ENCODE assay signal across 29 cellular contexts in the genomic region with DNA sequence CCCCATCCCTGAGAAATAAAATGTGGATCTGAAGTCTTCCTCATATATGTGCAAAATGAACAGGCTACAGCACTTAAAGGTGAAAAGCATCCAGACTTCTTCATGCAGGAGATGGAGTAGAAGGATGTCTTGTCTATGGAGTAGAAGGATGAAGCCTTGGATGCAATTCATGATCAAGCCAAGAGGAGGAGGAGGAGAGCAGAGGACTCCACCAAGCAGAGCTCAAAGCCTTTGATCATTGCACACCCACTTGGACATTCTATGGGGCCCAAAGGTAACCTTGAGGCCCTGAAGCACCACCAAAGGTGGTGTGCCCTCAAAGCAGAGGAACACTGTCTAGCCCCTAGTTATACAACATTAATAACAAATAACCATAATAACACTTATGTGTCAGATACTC. TPM values are rescaled to one million over a fixed set of nuclear protein-coding genes. Genes with fewer than 3 reads are reported as not detected.
"Had no signal": no experiment of that assay in that cellular context is flagged by ENCODE, and none has a peak within 500 bp of the region (broad histone marks: within the 10 kb centered on the region; RNA-seq: fewer than 3 reads in every experiment).

No MANE protein-coding gene starts in this region.

- H3K4me1 ChIP-seq: upper lobe of left lung, vagina had no signal

- DNase-seq: activated CD4-positive, alpha-beta T cell treated with anti-CD3 and anti-CD28 coated beads for 36 hours; activated CD4-positive, alpha-beta T cell treated with anti-CD3 and anti-CD28 coated beads, Interleukin-2, amount 50 U/mL, for 4 hours; activated CD4-positive, CD25-positive, alpha-beta regulatory T cell; activated effector memory CD4-positive, alpha-beta T cell treated with Interleukin-2 at 50 U/mL for 16 hours; activated naive CD4-positive, alpha-beta T cell treated with Interleukin-2 at 50 U/mL for 16 hours; activated T-cell treated with anti-CD3 and anti-CD28 coated beads for 4 hours; activated T-cell treated with anti-CD3 and anti-CD28 coated beads, Interleukin-2, amount 50 U/mL, for 72 hours; anterior cingulate cortex; effector CD8-positive, alpha-beta T cell; head of caudate nucleus; hippocampal formation; mesendoderm; posterior cingulate gyrus; right cardiac atrium; stimulated activated CD4-positive, alpha-beta T cell treated with anti-CD3 and anti-CD28 coated beads, Interleukin-4, amount 100 ng/mL, for 1 hour; upper lobe of left lung had no signal

- ATAC-seq: activated CD4-positive, alpha-beta T cell treated with anti-CD3 and anti-CD28 coated beads for 36 hours; activated T-cell treated with anti-CD3 and anti-CD28 coated beads, Interleukin-2, amount 50 U/mL, for 72 hours; right cardiac atrium; stimulated activated effector memory CD8-positive, alpha-beta T cell treated with anti-CD3 and anti-CD28 coated beads, Interleukin-12 subunit alpha, Interleukin-12 subunit beta, amount 100 ng/mL, for 72 hours had no signal

- H3K9me3 ChIP-seq: thoracic aorta, upper lobe of left lung, vagina had no signal

- H3K27ac ChIP-seq: thoracic aorta, upper lobe of left lung, vagina had no signal

- H3K36me3 ChIP-seq: thoracic aorta, upper lobe of left lung, vagina had no signal

- H3K4me3 ChIP-seq: lung, thoracic aorta, upper lobe of left lung, vagina had no signal

- H3K27me3 ChIP-seq: upper lobe of left lung, vagina had no signal

RNA-seq across cellular contexts. Expression of a gene that starts 17.3 kb away (rescaled TPM):
- total RNA-seq: activated CD4-positive, alpha-beta T cell treated with anti-CD3 and anti-CD28 coated beads for 36 hours; activated T-cell treated with anti-CD3 and anti-CD28 coated beads, Interleukin-2, amount 50 U/mL, for 72 hours; bronchial epithelial cell; dermis microvascular lymphatic vessel endothelial cell; fibroblast of lung; fibroblast of villous mesenchyme; mononuclear cell; myocyte; osteoblast; right cardiac atrium; skeletal muscle tissue; subcutaneous adipose tissue; thoracic aorta; vagina had no signal
